9 cellular contexts compared by ENCODE assay signal in genomic region chr18:13823707-13824395, GRCh38. TPM values are rescaled to one million over a fixed set of nuclear protein-coding genes. Genes with fewer than 3 reads are reported as not detected.
DNase-seq lines count a peak whose midpoint lies in the region; ATAC-seq and TF ChIP-seq lines count a peak whose summit lies in the region.
"Had no signal": no experiment of that assay in that cellular context is flagged by ENCODE, and none has a peak within 500 bp of the region (broad histone marks: within the 10 kb centered on the region; RNA-seq: fewer than 3 reads in every experiment).

Gene MC5R (plus strand): TSS chr18:13824149. CDS start chr18:13825766, 1,617 bp downstream.

- H3K9me2 ChIP-seq in hepatocyte (replicated peaks; ENCODE audit: insufficient read depth), result no peaks in the 10 kb centered on the region

- no peaks in the 10 kb centered on the region for H3K36me3 Mint-ChIP-seq in T-helper 1 cell treated with Interleukin-12 subunit alpha and Interleukin-12 subunit beta and Interleukin-4 antibody, amounts not matched to agents 30 μg/mL and 1 μg/mL, for 36 hours (ENCODE audit: low read depth)

- H3K36me3 ChIP-seq in adrenal gland (replicated peaks in 1 of 2) (no peaks in the 10 kb centered on the region), hepatocyte (replicated peaks; ENCODE audit: insufficient read depth, low read depth) (no peaks in the 10 kb centered on the region), gastrocnemius medialis (no peaks in the 10 kb centered on the region)

- peak; percentile 36 for DNase-seq in DMS53 treated with DMSO at 0.1 percent for 48 hours (lab: John Stamatoyannopoulos, UW; ENCODE audit: unreplicated experiment)
- DNase-seq in HuH-7.5 (ENCODE audit: low spot score), result peak; percentile 85
- peak; percentile 35 to 73 (median 68) for DNase-seq in adrenal gland
- peak; percentile 83 for DNase-seq in hepatocyte (ENCODE audit: low spot score)
- peak in 1 of 2 donors; percentile 22 for DNase-seq in gastrocnemius medialis
- DNase-seq in NCI-H187 treated with DMSO at 0.1 percent for 48 hours (lab: John Stamatoyannopoulos, UW), result no peak

- H3K79me2 ChIP-seq in hepatocyte, result no peaks in the 10 kb centered on the region

- H3K27ac ChIP-seq in adrenal gland (no peak within 1 kb of the TSS), hepatocyte (no peak within 1 kb of the TSS), gastrocnemius medialis (no peak within 1 kb of the TSS)

- in situ Hi-C loops in gastrocnemius medialis (cut with MboI; ENCODE audit: low sequenced_read_pairs in 4 of 4), result loop anchor here in 3 of 4 donors (25.0 kb wide), 3 partner anchors 238 to 563 kb away; no protein-coding TSS in a partner anchor

- WGBS in adrenal gland, 4 donors, result 3 to 6% (median 4%) methylated on average over 23 to 54 of the region's 54 CpGs
- 7% methylated on average over 53 of the region's 54 CpGs for WGBS in hepatocyte (ENCODE audit: low lambda C conversion rate, missing lambda C conversion rate)

- H3K27me3 ChIP-seq in adrenal gland (peaks cover 3% of the 10 kb centered on the region), hepatocyte (peaks cover 10% of the 10 kb centered on the region), gastrocnemius medialis (peaks cover 11 to 27% (median 17%) of the 10 kb centered on the region in 3 donors)

- peak within 1 kb of the TSS; percentile 25 for H3K4me3 Mint-ChIP-seq in T-helper 1 cell treated with Interleukin-12 subunit alpha and Interleukin-12 subunit beta and Interleukin-4 antibody, amounts not matched to agents 30 μg/mL and 1 μg/mL, for 36 hours

- TF ChIP-seq POLR2A in adrenal gland (IDR thresholded peaks at IDR 0.05) (no peak), gastrocnemius medialis (IDR thresholded peaks at IDR 0.05) (no peak)

- peaks cover 13% of the 10 kb centered on the region for H3K27me3 Mint-ChIP-seq in T-helper 1 cell treated with Interleukin-12 subunit alpha and Interleukin-12 subunit beta and Interleukin-4 antibody, amounts not matched to agents 30 μg/mL and 1 μg/mL, for 36 hours (ENCODE audit: low read depth)

- no peak within 1 kb of the TSS for H3K27ac Mint-ChIP-seq in T-helper 1 cell treated with Interleukin-12 subunit alpha and Interleukin-12 subunit beta and Interleukin-4 antibody, amounts not matched to agents 30 μg/mL and 1 μg/mL, for 36 hours

- H3K4me1 Mint-ChIP-seq in T-helper 1 cell treated with Interleukin-12 subunit alpha and Interleukin-12 subunit beta and Interleukin-4 antibody, amounts not matched to agents 30 μg/mL and 1 μg/mL, for 36 hours (ENCODE audit: low read depth), result peaks cover 9% of the 10 kb centered on the region

- no peaks in the 10 kb centered on the region for H4K20me1 ChIP-seq in hepatocyte (ENCODE audit: insufficient read depth, poor library complexity, severe bottlenecking)

- intact Hi-C loops in adrenal gland (cut with DNase I), result loop anchor here in 1 of 2 donors (2.0 kb wide), 1 partner anchor 263 kb away; no protein-coding TSS in a partner anchor
- intact Hi-C loops in gastrocnemius medialis (cut with DNase I; ENCODE audit: low total_unique reads), result loop anchor here (2.0 to 5.0 kb wide), 2 partner anchors 263 to 573 kb away; no protein-coding TSS in a partner anchor

- H3K4me1 ChIP-seq in adrenal gland (replicated peaks in 1 of 2), result no peaks in the 10 kb centered on the region
- H3K4me1 ChIP-seq in hepatocyte (ENCODE audit: insufficient read depth), result no peaks in the 10 kb centered on the region
- peaks cover 0 to 4% of the 10 kb centered on the region in 2 donors for H3K4me1 ChIP-seq in gastrocnemius medialis

- H3K4me2 ChIP-seq in hepatocyte, result peak within 1 kb of the TSS; percentile 99

- TF ChIP-seq CTCF in adrenal gland (IDR thresholded peaks at IDR 0.05) (peak; percentile 67 to 97 (median 80)), hepatocyte (IDR thresholded peaks at IDR 0.05; ENCODE audit: poor library complexity) (peak; percentile 96), gastrocnemius medialis (IDR thresholded peaks at IDR 0.05 in 4 of 5, conservative IDR thresholded peaks at IDR 0.05 in 1 of 5) (peak; percentile 70 to 93 (median 82))

- H2AFZ ChIP-seq in hepatocyte, result peak within 1 kb of the TSS; percentile 75

- peak; percentile 83 for ATAC-seq in GM21515 (IDR thresholded peaks at IDR 0.05; ENCODE audit: unreplicated experiment)
- ATAC-seq in gastrocnemius medialis, result peak; percentile 56 to 80

- H3K9me3 ChIP-seq in adrenal gland (replicated peaks in 1 of 3), result no peaks in the 10 kb centered on the region
- H3K9me3 ChIP-seq in hepatocyte (ENCODE audit: low read depth), result no peaks in the 10 kb centered on the region
- no peaks in the 10 kb centered on the region for H3K9me3 ChIP-seq in gastrocnemius medialis

- H3K4me3 ChIP-seq in adrenal gland (peak within 1 kb of the TSS in 2 of 4 donors; percentile 26 to 54), hepatocyte (peak within 1 kb of the TSS; percentile 73), gastrocnemius medialis (peak within 1 kb of the TSS; percentile 32 to 58 (median 44))

- no peaks in the 10 kb centered on the region for H3K9me3 Mint-ChIP-seq in T-helper 1 cell treated with Interleukin-12 subunit alpha and Interleukin-12 subunit beta and Interleukin-4 antibody, amounts not matched to agents 30 μg/mL and 1 μg/mL, for 36 hours

RNA-seq across cellular contexts. Expression of gene MC5R, which starts in this region (rescaled TPM):
- total RNA-seq in adrenal gland (under 1 TPM in 3 of 8 donors, not detected in 5; 0.18 to 0.32 (median 0.22) TPM), hepatocyte (not detected in 2 replicates), gastrocnemius medialis (not detected)
- polyA plus RNA-seq in adrenal gland (under 1 TPM in 1 of 3 donors, not detected in 2; 0.10 TPM), hepatocyte (not detected in 2 replicates)
- total RNA-seq: lower leg skin had no signal

Comparison
In these comparisons a context has a peak if more than half of its experiments do, and no peak if none do; other contexts are left out.
1. Peak in DNase-seq in adrenal gland; RNA of the gene not detected or under 1 TPM.
2. Peak in DNase-seq, H3K4me3 ChIP-seq and H3K4me2 ChIP-seq in hepatocyte; RNA of the gene not detected or under 1 TPM.
3. Peak in ATAC-seq and H3K4me3 ChIP-seq in gastrocnemius medialis; RNA of the gene not detected or under 1 TPM.